ENCODE assay signal across 9 cellular contexts in genomic region chr11:119356349-119357031, GRCh38. TPM values are rescaled to one million over a fixed set of nuclear protein-coding genes. Genes with fewer than 3 reads are reported as not detected.
A peak's percentile ranks its signal among the peaks of the same experiment; 100 is the strongest.
DNase-seq lines count a peak whose midpoint lies in the region; ATAC-seq and TF ChIP-seq lines count a peak whose summit lies in the region.
"Had no signal": no experiment of that assay in that cellular context is flagged by ENCODE, and none has a peak within 500 bp of the region (broad histone marks: within the 10 kb centered on the region; RNA-seq: fewer than 3 reads in every experiment).

No MANE protein-coding gene starts in this region.

- TF ChIP-seq CTCF in GM12865 (IDR thresholded peaks at IDR 0.05; ENCODE audit: insufficient read depth, low read depth, low read length, missing control alignments) (peak; percentile 96), OCI-LY3 (IDR thresholded peaks at IDR 0.05; ENCODE audit: low read depth, low read length) (peak; percentile 83), fibroblast of lung (conservative IDR thresholded peaks at IDR 0.05 in 1 of 2, IDR thresholded peaks at IDR 0.05 in 1 of 2; ENCODE audit: low read depth in 1 of 2, low read length in 2 of 2) (peak; percentile 67 to 82), natural killer cell (IDR thresholded peaks at IDR 0.05) (peak; percentile 100)

- H3K27ac ChIP-seq in OCI-LY3 (ENCODE audit: low read length) = no peak overlapping the region
- peak overlapping the region; percentile 63 for H3K27ac ChIP-seq in fibroblast of lung (ENCODE audit: insufficient read depth, low read length)
- H3K27ac ChIP-seq: pancreas had no signal

- H2AFZ ChIP-seq in OCI-LY3 (ENCODE audit: low read depth, low read length) (peak overlapping the region; percentile 93), fibroblast of lung (ENCODE audit: low read length) (peak overlapping the region; percentile 97)

- H3K27me3 ChIP-seq in OCI-LY3 (ENCODE audit: low read depth, low read length) (peaks cover 17% of the 10 kb centered on the region), fibroblast of lung (ENCODE audit: control insufficient read depth, insufficient read depth, low read length) (no peaks in the 10 kb centered on the region)
- H3K27me3 ChIP-seq: pancreas had no signal

- H3K4me1 ChIP-seq in OCI-LY3 (ENCODE audit: low read length) = peaks cover 19% of the 10 kb centered on the region
- H3K4me1 ChIP-seq in fibroblast of lung (ENCODE audit: control insufficient read depth, extremely low read depth, insufficient read depth, low read length) = peaks cover 5% of the 10 kb centered on the region

- DNase-seq in GM12865 (ENCODE audit: low read depth) (peak; percentile 70), fibroblast of lung (ENCODE audit: low read depth in 2 of 2) (peak; percentile 64 to 75), natural killer cell (peak; percentile 71), SK-N-DZ (ENCODE audit: low spot score) (no peak)
- DNase-seq in activated T-helper 1 cell treated with anti-CD3 and anti-CD28 coated beads, Interleukin-2, amount 50 U/mL, for 16 hours (ENCODE audit: low read depth in 1 of 2, low spot score in 1 of 2) = peak; percentile 41 to 47
- DNase-seq in stimulated activated naive CD8-positive, alpha-beta T cell treated with anti-CD3 and anti-CD28 coated beads, Interleukin-15, amount 100 ng/mL, for 72 hours = peak; percentile 71 to 74

- peak overlapping the region; percentile 94 for H3K4me3 Mint-ChIP-seq in natural killer cell
- peak overlapping the region; percentile 88 to 96 for H3K4me3 Mint-ChIP-seq in stimulated activated naive CD8-positive, alpha-beta T cell treated with anti-CD3 and anti-CD28 coated beads, Interleukin-15, amount 100 ng/mL, for 72 hours

- H4K20me1 ChIP-seq in OCI-LY3 (ENCODE audit: insufficient read depth, low read length) (no peaks in the 10 kb centered on the region), fibroblast of lung (ENCODE audit: control insufficient read depth, extremely low read depth, insufficient read depth, low read length) (no peaks in the 10 kb centered on the region)

- peak overlapping the region; percentile 84 for H3K9ac ChIP-seq in OCI-LY3 (ENCODE audit: low read length)
- H3K9ac ChIP-seq in fibroblast of lung (ENCODE audit: insufficient read depth, low read length) = peak overlapping the region; percentile 53

- H3K4me3 ChIP-seq in GM12865 (ENCODE audit: low read depth, low read length) = peak overlapping the region; percentile 45
- H3K4me3 ChIP-seq in OCI-LY3 (ENCODE audit: low read length) = peak overlapping the region; percentile 97
- peak overlapping the region; percentile 61 to 79 (median 66) for H3K4me3 ChIP-seq in fibroblast of lung (replicated peaks in 1 of 4; ENCODE audit: control extremely low read depth in 1 of 4, insufficient read depth in 1 of 4, low read depth in 3 of 4, low read length in 4 of 4)

- ATAC-seq in HG02981 (IDR thresholded peaks at IDR 0.05; ENCODE audit: unreplicated experiment) = peak; percentile 68
- ATAC-seq in natural killer cell = peak; percentile 92 to 95 (median 92)
- peak; percentile 87 for ATAC-seq in stimulated activated naive CD8-positive, alpha-beta T cell treated with anti-CD3 and anti-CD28 coated beads, Interleukin-15, amount 100 ng/mL, for 72 hours

- H3K4me2 ChIP-seq in OCI-LY3 (ENCODE audit: low read length) (peak overlapping the region; percentile 99), fibroblast of lung (ENCODE audit: extremely low read depth, insufficient read depth, low read length) (peak overlapping the region; percentile 100)

- intact Hi-C loops in natural killer cell (cut with micrococcal nuclease) = loop anchor here (1.0 kb wide), 2 partner anchors 25 to 118 kb away; partner anchors contain the start of gene USP2

- peaks cover 10 to 11% of the 10 kb centered on the region in 2 donors for H3K4me1 Mint-ChIP-seq in natural killer cell
- H3K4me1 Mint-ChIP-seq in stimulated activated naive CD8-positive, alpha-beta T cell treated with anti-CD3 and anti-CD28 coated beads, Interleukin-15, amount 100 ng/mL, for 72 hours = peaks cover 10% of the 10 kb centered on the region

- H3K36me3 Mint-ChIP-seq in natural killer cell = no peaks in the 10 kb centered on the region

- H3K27ac Mint-ChIP-seq in natural killer cell = peak overlapping the region in 1 of 2 donors; percentile 88
- H3K27ac Mint-ChIP-seq in stimulated activated naive CD8-positive, alpha-beta T cell treated with anti-CD3 and anti-CD28 coated beads, Interleukin-15, amount 100 ng/mL, for 72 hours = peak overlapping the region; percentile 11 to 83

- H3K79me2 ChIP-seq in OCI-LY3 (ENCODE audit: low read length) (no peaks in the 10 kb centered on the region), fibroblast of lung (ENCODE audit: control insufficient read depth, insufficient read depth, low read length) (no peaks in the 10 kb centered on the region)

- peaks cover 49 to 55% of the 10 kb centered on the region in 2 donors for H3K27me3 Mint-ChIP-seq in natural killer cell (ENCODE audit: low read depth in 2 of 2)
- peaks cover 59% of the 10 kb centered on the region for H3K27me3 Mint-ChIP-seq in stimulated activated naive CD8-positive, alpha-beta T cell treated with anti-CD3 and anti-CD28 coated beads, Interleukin-15, amount 100 ng/mL, for 72 hours

- no peaks in the 10 kb centered on the region for H3K9me3 ChIP-seq in OCI-LY3 (ENCODE audit: insufficient read depth, low read length)
- H3K9me3 ChIP-seq in fibroblast of lung (ENCODE audit: control insufficient read depth, insufficient read depth, low read depth, low read length) = no peaks in the 10 kb centered on the region
- H3K9me3 ChIP-seq: pancreas had no signal

- H3K36me3 ChIP-seq in OCI-LY3 (replicated peaks; ENCODE audit: low read depth, low read length) (no peaks in the 10 kb centered on the region), fibroblast of lung (ENCODE audit: control insufficient read depth, insufficient read depth, low read length) (no peaks in the 10 kb centered on the region)

- H3K9me3 Mint-ChIP-seq in natural killer cell = no peaks in the 10 kb centered on the region
- no peaks in the 10 kb centered on the region for H3K9me3 Mint-ChIP-seq in stimulated activated naive CD8-positive, alpha-beta T cell treated with anti-CD3 and anti-CD28 coated beads, Interleukin-15, amount 100 ng/mL, for 72 hours

RNA-seq across cellular contexts. Expression of gene MFRP, which starts 10.0 kb away (rescaled TPM):
- total RNA-seq in fibroblast of lung (not detected in 2 replicates), natural killer cell (not detected)
- polyA plus RNA-seq in fibroblast of lung = not detected in 2 replicates
- polyA plus RNA-seq in fibroblast of lung (2012) = not detected in 2 replicates
- not detected in 2 replicates for polyA minus RNA-seq in fibroblast of lung (ENCODE audit: low replicate concordance)
- polyA plus RNA-seq in SK-N-DZ (2014; cell fraction: cytosol; rRNA removed) = not detected in 2 replicates
- not detected in 2 replicates for polyA plus RNA-seq in SK-N-DZ (2014; cell fraction: nucleus; rRNA removed)
- total RNA-seq: pancreas had no signal
- polyA plus RNA-seq: pancreas had no signal

RNA-seq across cellular contexts. Expression of gene C1QTNF5, which starts 15.8 kb away (rescaled TPM):
- total RNA-seq in fibroblast of lung (32.0 and 34.4 TPM in 2 replicates), natural killer cell (not detected)
- polyA plus RNA-seq in fibroblast of lung = 13.4 and 13.6 TPM in 2 replicates
- polyA plus RNA-seq in fibroblast of lung (2012) = 23.0 and 28.9 TPM in 2 replicates
- polyA minus RNA-seq in fibroblast of lung (ENCODE audit: low replicate concordance) = 10.6 and 14.9 TPM in 2 replicates
- polyA plus RNA-seq in SK-N-DZ (2014; cell fraction: cytosol; rRNA removed) = 0.18 and 0.46 TPM in 2 replicates
- 0.20 TPM in 1 of 2 replicates, not detected in the other for polyA plus RNA-seq in SK-N-DZ (2014; cell fraction: nucleus; rRNA removed)

RNA-seq across cellular contexts. Expression of gene RNF26, which starts 22.2 kb away (rescaled TPM):
- 4.1 and 7.1 TPM in 2 replicates for total RNA-seq in fibroblast of lung
- 22.9 and 38.0 TPM in 2 replicates for polyA plus RNA-seq in fibroblast of lung
- polyA plus RNA-seq in fibroblast of lung (2012) = 27.6 and 45.2 TPM in 2 replicates
- 113 and 145 TPM in 2 replicates for polyA minus RNA-seq in fibroblast of lung (ENCODE audit: low replicate concordance)
- total RNA-seq in natural killer cell = 10 to 100 TPM; 18.0 to 21.8 (median 18.1) TPM
- 10.5 and 11.5 TPM in 2 replicates for polyA plus RNA-seq in SK-N-DZ (2014; cell fraction: cytosol; rRNA removed)
- polyA plus RNA-seq in SK-N-DZ (2014; cell fraction: nucleus; rRNA removed) = 4.7 and 6.0 TPM in 2 replicates

RNA-seq across cellular contexts. Expression of gene USP2, which starts 25.0 kb away (rescaled TPM):
- total RNA-seq in fibroblast of lung (0.77 and 2.3 TPM in 2 replicates), natural killer cell (1 to 10 TPM in 1 of 3 donors, under 1 TPM in 1, not detected in 1; 0.50 to 3.9 TPM)
- 0.66 and 1.0 TPM in 2 replicates for polyA plus RNA-seq in fibroblast of lung
- polyA plus RNA-seq in fibroblast of lung (2012) = 0.78 and 0.98 TPM in 2 replicates
- 1.4 and 7.7 TPM in 2 replicates for polyA minus RNA-seq in fibroblast of lung (ENCODE audit: low replicate concordance)
- polyA plus RNA-seq in SK-N-DZ (2014; cell fraction: cytosol; rRNA removed) = 0.28 and 1.1 TPM in 2 replicates
- 0.70 and 1.8 TPM in 2 replicates for polyA plus RNA-seq in SK-N-DZ (2014; cell fraction: nucleus; rRNA removed)

RNA-seq across cellular contexts. Expression of gene MCAM, which starts 39.6 kb away (rescaled TPM):
- 3.9 and 4.8 TPM in 2 replicates for total RNA-seq in fibroblast of lung
- 8.1 and 26.3 TPM in 2 replicates for polyA plus RNA-seq in fibroblast of lung
- 7.7 and 23.8 TPM in 2 replicates for polyA plus RNA-seq in fibroblast of lung (2012)
- 7.4 and 15.7 TPM in 2 replicates for polyA minus RNA-seq in fibroblast of lung (ENCODE audit: low replicate concordance)
- 1 to 10 TPM in 1 of 3 donors, under 1 TPM in 2; 0.11 to 2.0 (median 0.19) TPM for total RNA-seq in natural killer cell
- polyA plus RNA-seq in SK-N-DZ (2014; cell fraction: cytosol; rRNA removed) = 53.3 and 95.1 TPM in 2 replicates
- 53.4 and 56.1 TPM in 2 replicates for polyA plus RNA-seq in SK-N-DZ (2014; cell fraction: nucleus; rRNA removed)

Comparison
In these comparisons a context has a peak if more than half of its experiments do, and no peak if none do; other contexts are left out.
1. H3K4me3 ChIP-seq: peak in every context shown above with its lines; median percentile 97 in OCI-LY3; 66 in fibroblast of lung; 45 in GM12865.
2. RNA of gene C1QTNF5, which starts 15.8 kb away (total RNA-seq): 32.0 to 34.4 TPM in fibroblast of lung; not detected in natural killer cell; every median in the first group is over 10 times any median in the second.
3. Peak in every context shown above with its lines, with median percentiles within 50 percentile points of each other: CTCF ChIP-seq and ATAC-seq.